Comparison of ENCODE assay signal across 36 cellular contexts in the genomic region with DNA sequence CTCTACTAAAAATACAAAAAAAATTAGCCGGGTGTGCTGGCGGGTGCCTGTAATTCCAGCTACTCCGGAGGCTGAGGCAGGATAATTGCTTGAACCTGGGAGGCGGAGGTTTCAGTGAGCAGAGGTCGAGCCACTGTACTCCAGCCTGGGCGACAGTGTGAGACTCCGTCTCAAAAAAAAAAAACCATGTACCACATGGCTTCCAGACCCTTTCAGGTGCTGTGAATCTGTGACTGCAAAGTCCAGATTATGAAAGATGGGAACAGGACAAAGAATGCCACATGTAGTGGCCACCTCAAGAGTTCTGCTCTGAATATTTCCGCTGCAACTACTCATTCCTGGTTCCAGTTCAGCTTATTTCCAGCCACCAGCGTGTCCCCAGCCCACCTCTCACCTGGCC.
"Had no signal": no experiment of that assay in that cellular context is flagged by ENCODE, and none has a peak within 500 bp of the region (broad histone marks: within the 10 kb centered on the region; RNA-seq: fewer than 3 reads in every experiment).

No MANE protein-coding gene starts in this region.

- H3K4me3 Mint-ChIP-seq: activated B cell treated with CpG ODN at 0.5 μM for 24 hours; activated CD4-positive, alpha-beta memory T cell treated with anti-CD3 and anti-CD28 coated beads for 36 hours; activated CD4-positive, alpha-beta T cell treated with anti-CD3 and anti-CD28 coated beads, Interleukin-2, amount 10 ng/mL, durations not matched to agents 24 days and 14 days; activated CD8-positive, alpha-beta T cell treated with anti-CD3 and anti-CD28 coated beads for 36 hours; activated naive CD4-positive, alpha-beta T cell treated with anti-CD3 and anti-CD28 coated beads for 36 hours; activated naive CD8-positive, alpha-beta T cell; activated naive CD8-positive, alpha-beta T cell treated with anti-CD3 and anti-CD28 coated beads, Interleukin-2, amount 10 ng/mL, durations not matched to agents 7 days and 5 days; activated naive CD8-positive, alpha-beta T cell treated with anti-CD3 and anti-CD28 coated beads, Interleukin-2, amount 50 U/mL, for 24 hours; activated T-cell treated with anti-CD3 and anti-CD28 coated beads, Interleukin-2, amount 50 U/mL, for 4 hours; activated T-cell treated with anti-CD3 and anti-CD28 coated beads, Interleukin-2, amount 50 U/mL, for 72 hours; activated T-helper 1 cell treated with anti-CD3 and anti-CD28 coated beads, Interleukin-12 subunit alpha, Interleukin-12 subunit beta, Interleukin-2, Interleukin-4 antibody, amounts not matched to agents 30 ng/mL and 10 ng/mL and 1 ng/mL, durations not matched to agents 14 hours and 24 hours and 36 hours; activated T-helper 17 cell treated with anti-CD3 and anti-CD28 coated beads, Interleukin-2, amount 50 U/mL, for 72 hours; brain; central memory CD8-positive, alpha-beta T cell; T-helper 1 cell treated with Interleukin-12 subunit alpha and Interleukin-12 subunit beta and Interleukin-4 antibody, amounts not matched to agents 30 μg/mL and 1 μg/mL, for 36 hours; T-helper 2 cell treated with Interferon-gamma antibody and Interleukin-4, amounts not matched to agents 5 μg/mL and 100 μg/mL, for 36 hours had no signal

- H3K9me3 Mint-ChIP-seq: activated B cell treated with CpG ODN at 0.5 μM for 24 hours; activated CD4-positive, alpha-beta memory T cell treated with anti-CD3 and anti-CD28 coated beads for 36 hours; activated CD4-positive, alpha-beta T cell treated with anti-CD3 and anti-CD28 coated beads, Interleukin-2, amount 10 ng/mL, durations not matched to agents 24 days and 14 days; activated CD8-positive, alpha-beta T cell treated with anti-CD3 and anti-CD28 coated beads for 36 hours; activated naive CD4-positive, alpha-beta T cell treated with anti-CD3 and anti-CD28 coated beads for 36 hours; activated naive CD8-positive, alpha-beta T cell treated with anti-CD3 and anti-CD28 coated beads, Interleukin-2, amount 10 ng/mL, durations not matched to agents 7 days and 5 days; activated naive CD8-positive, alpha-beta T cell treated with anti-CD3 and anti-CD28 coated beads, Interleukin-2, amount 50 U/mL, for 24 hours; activated T-cell treated with anti-CD3 and anti-CD28 coated beads, Interleukin-2, amount 50 U/mL, for 4 hours; activated T-cell treated with anti-CD3 and anti-CD28 coated beads, Interleukin-2, amount 50 U/mL, for 72 hours; activated T-helper 1 cell treated with anti-CD3 and anti-CD28 coated beads, Interleukin-12 subunit alpha, Interleukin-12 subunit beta, Interleukin-2, Interleukin-4 antibody, amounts not matched to agents 30 ng/mL and 10 ng/mL and 1 ng/mL, durations not matched to agents 14 hours and 24 hours and 36 hours; activated T-helper 17 cell treated with anti-CD3 and anti-CD28 coated beads, Interleukin-2, amount 50 U/mL, for 72 hours; brain; central memory CD8-positive, alpha-beta T cell; T-helper 1 cell treated with Interleukin-12 subunit alpha and Interleukin-12 subunit beta and Interleukin-4 antibody, amounts not matched to agents 30 μg/mL and 1 μg/mL, for 36 hours; T-helper 2 cell treated with Interferon-gamma antibody and Interleukin-4, amounts not matched to agents 5 μg/mL and 100 μg/mL, for 36 hours had no signal

- H3K4me3 ChIP-seq: ascending aorta, cardiac muscle cell had no signal

- H3K27ac ChIP-seq: ascending aorta, cardiac muscle cell, VCaP had no signal

- ATAC-seq: activated CD8-positive, alpha-beta T cell treated with anti-CD3 and anti-CD28 coated beads for 36 hours; activated naive CD8-positive, alpha-beta T cell treated with anti-CD3 and anti-CD28 coated beads, Interleukin-2, amount 50 U/mL, for 24 hours; activated T-cell treated with anti-CD3 and anti-CD28 coated beads, Interleukin-2, amount 50 U/mL, for 4 hours; activated T-cell treated with anti-CD3 and anti-CD28 coated beads, Interleukin-2, amount 50 U/mL, for 72 hours; activated T-helper 17 cell treated with anti-CD3 and anti-CD28 coated beads, Interleukin-2, amount 50 U/mL, for 72 hours had no signal

- H3K36me3 ChIP-seq: ascending aorta, cardiac muscle cell had no signal

- H3K4me1 Mint-ChIP-seq: activated T-helper 17 cell treated with anti-CD3 and anti-CD28 coated beads, Interleukin-2, amount 50 U/mL, for 72 hours; brain; central memory CD8-positive, alpha-beta T cell had no signal

- DNase-seq: activated B cell treated with CpG ODN at 0.5 μM for 24 hours; activated CD4-positive, alpha-beta memory T cell treated with anti-CD3 and anti-CD28 coated beads for 36 hours; activated CD4-positive, alpha-beta T cell treated with anti-CD3 and anti-CD28 coated beads for 4 hours; activated CD4-positive, alpha-beta T cell treated with anti-CD3 and anti-CD28 coated beads, Interleukin-2, amount 10 ng/mL, durations not matched to agents 24 days and 14 days; activated CD4-positive, alpha-beta T cell treated with anti-CD3 and anti-CD28 coated beads, Interleukin-2, amount 50 U/mL, for 1 hour; activated CD4-positive, alpha-beta T cell treated with anti-CD3 and anti-CD28 coated beads, Interleukin-2, amount 50 U/mL, for 4 hours; activated CD4-positive, CD25-positive, alpha-beta regulatory T cell treated with anti-CD3 and anti-CD28 coated beads, Interleukin-2, amount 50 U/mL, for 72 hours; activated CD8-positive, alpha-beta memory T cell treated with anti-CD3 and anti-CD28 coated beads, Interleukin-2, amount 50 U/mL, for 4 hours; activated CD8-positive, alpha-beta T cell treated with anti-CD3 and anti-CD28 coated beads for 36 hours; activated effector memory CD4-positive, alpha-beta T cell treated with anti-CD3 and anti-CD28 coated beads, Interleukin-2, amount 50 U/mL, for 16 hours; activated gamma-delta T cell treated with Interleukin-2 at 50 U/mL for 16 hours; activated naive CD4-positive, alpha-beta T cell; activated naive CD4-positive, alpha-beta T cell treated with anti-CD3 and anti-CD28 coated beads for 36 hours; activated naive CD4-positive, alpha-beta T cell treated with anti-CD3 and anti-CD28 coated beads, Interleukin-2, amount 50 U/mL, for 16 hours; activated naive CD8-positive, alpha-beta T cell treated with anti-CD3 and anti-CD28 coated beads, Interleukin-2, amount 10 ng/mL, durations not matched to agents 7 days and 5 days; activated naive CD8-positive, alpha-beta T cell treated with anti-CD3 and anti-CD28 coated beads, Interleukin-2, amount 50 U/mL, for 24 hours; activated T-cell treated with anti-CD3 and anti-CD28 coated beads for 4 hours; activated T-cell treated with anti-CD3 and anti-CD28 coated beads, Interleukin-2, amount 50 U/mL, for 1 hour; activated T-cell treated with anti-CD3 and anti-CD28 coated beads, Interleukin-2, amount 50 U/mL, for 4 hours; activated T-cell treated with anti-CD3 and anti-CD28 coated beads, Interleukin-2, amount 50 U/mL, for 72 hours; amygdala; anterior cingulate cortex; caudate nucleus; cerebellar nuclear complex; T-helper 2 cell; T-helper 9 cell had no signal

- H3K4me1 ChIP-seq: ascending aorta had no signal

- H3K27me3 ChIP-seq: ascending aorta, cardiac muscle cell had no signal

- H3K27ac Mint-ChIP-seq: activated B cell treated with CpG ODN at 0.5 μM for 24 hours; activated CD4-positive, alpha-beta memory T cell treated with anti-CD3 and anti-CD28 coated beads for 36 hours; activated CD4-positive, alpha-beta T cell treated with anti-CD3 and anti-CD28 coated beads, Interleukin-2, amount 10 ng/mL, durations not matched to agents 24 days and 14 days; activated CD8-positive, alpha-beta T cell treated with anti-CD3 and anti-CD28 coated beads for 36 hours; activated naive CD4-positive, alpha-beta T cell treated with anti-CD3 and anti-CD28 coated beads for 36 hours; activated naive CD8-positive, alpha-beta T cell; activated naive CD8-positive, alpha-beta T cell treated with anti-CD3 and anti-CD28 coated beads, Interleukin-2, amount 10 ng/mL, durations not matched to agents 7 days and 5 days; activated naive CD8-positive, alpha-beta T cell treated with anti-CD3 and anti-CD28 coated beads, Interleukin-2, amount 50 U/mL, for 24 hours; activated T-cell treated with anti-CD3 and anti-CD28 coated beads, Interleukin-2, amount 50 U/mL, for 72 hours; activated T-helper 17 cell treated with anti-CD3 and anti-CD28 coated beads, Interleukin-2, amount 50 U/mL, for 72 hours; T-helper 1 cell treated with Interleukin-12 subunit alpha and Interleukin-12 subunit beta and Interleukin-4 antibody, amounts not matched to agents 30 μg/mL and 1 μg/mL, for 36 hours; T-helper 2 cell treated with Interferon-gamma antibody and Interleukin-4, amounts not matched to agents 5 μg/mL and 100 μg/mL, for 36 hours had no signal

- H3K9me3 ChIP-seq: ascending aorta had no signal

- H3K36me3 Mint-ChIP-seq: activated CD4-positive, alpha-beta memory T cell treated with anti-CD3 and anti-CD28 coated beads for 36 hours; activated naive CD8-positive, alpha-beta T cell; activated naive CD8-positive, alpha-beta T cell treated with anti-CD3 and anti-CD28 coated beads, Interleukin-2, amount 10 ng/mL, durations not matched to agents 7 days and 5 days; brain had no signal

- H3K27me3 Mint-ChIP-seq: activated B cell treated with CpG ODN at 0.5 μM for 24 hours; activated CD4-positive, alpha-beta memory T cell treated with anti-CD3 and anti-CD28 coated beads for 36 hours; activated CD4-positive, alpha-beta T cell treated with anti-CD3 and anti-CD28 coated beads, Interleukin-2, amount 10 ng/mL, durations not matched to agents 24 days and 14 days; activated CD8-positive, alpha-beta T cell treated with anti-CD3 and anti-CD28 coated beads for 36 hours; activated naive CD8-positive, alpha-beta T cell; activated naive CD8-positive, alpha-beta T cell treated with anti-CD3 and anti-CD28 coated beads, Interleukin-2, amount 10 ng/mL, durations not matched to agents 7 days and 5 days; activated naive CD8-positive, alpha-beta T cell treated with anti-CD3 and anti-CD28 coated beads, Interleukin-2, amount 50 U/mL, for 24 hours; activated T-helper 17 cell treated with anti-CD3 and anti-CD28 coated beads, Interleukin-2, amount 50 U/mL, for 72 hours; central memory CD8-positive, alpha-beta T cell had no signal
